In genomic region chr7:27697861-27698430, GRCh38 we compare ENCODE assay signal across 8 cellular contexts. TPM values are rescaled to one million over a fixed set of nuclear protein-coding genes. Genes with fewer than 3 reads are reported as not detected.
DNase-seq lines count a peak whose midpoint lies in the region; ATAC-seq and TF ChIP-seq lines count a peak whose summit lies in the region.

No MANE protein-coding gene starts in this region.

- no peak overlapping the region for H4K91ac ChIP-seq in H9 (ENCODE audit: insufficient read length, low read depth, low read length)

- H3K4me3 Mint-ChIP-seq in effector memory CD8-positive, alpha-beta T cell, result no peak overlapping the region
- no peak overlapping the region for H3K4me3 Mint-ChIP-seq in H9

- no peak overlapping the region for H3K27ac Mint-ChIP-seq in effector memory CD8-positive, alpha-beta T cell
- H3K27ac Mint-ChIP-seq in H9, result no peak overlapping the region

- H3K4me3 ChIP-seq in fibroblast of villous mesenchyme (ENCODE audit: low read depth, low read length), result no peak overlapping the region

- no peak overlapping the region for H3K56ac ChIP-seq in H9 (ENCODE audit: insufficient read length, low read depth, low read length)

- H3K36me3 Mint-ChIP-seq in effector memory CD8-positive, alpha-beta T cell (ENCODE audit: insufficient read depth), result no peaks in the 10 kb centered on the region
- H3K36me3 Mint-ChIP-seq in H9 (ENCODE audit: insufficient read depth in 1 of 3, low read depth in 3 of 3), result no peaks in the 10 kb centered on the region

- no peak overlapping the region for H3K18ac ChIP-seq in H9 (ENCODE audit: insufficient read length, low read depth, low read length)

- H3K14ac ChIP-seq in H9 (ENCODE audit: insufficient read depth, low read length), result no peak overlapping the region

- H3T11ph ChIP-seq in H9 (ENCODE audit: low read length), result no peak overlapping the region

- H3K23ac ChIP-seq in H9 (ENCODE audit: insufficient read length, low read depth, low read length), result no peak overlapping the region

- TF ChIP-seq CTCF in fibroblast of villous mesenchyme (IDR thresholded peaks at IDR 0.05; ENCODE audit: insufficient read depth, low read depth, low read length) (no peak), H9 (conservative IDR thresholded peaks at IDR 0.05) (no peak)

- H3K27ac ChIP-seq in H9 (ENCODE audit: insufficient read length, low read depth, low read length), result no peak overlapping the region

- DNase-seq in NOMO-1 treated with dmso at 0.1 percent for 144 hours (lab: John Stamatoyannopoulos, UW; ENCODE audit: unreplicated experiment) (peak; percentile 73), fibroblast of villous mesenchyme (ENCODE audit: low read depth) (peak; percentile 50), SHP77 treated with DMSO at 0.1 percent for 48 hours (lab: John Stamatoyannopoulos, UW) (no peak), NCI-H2171 treated with DMSO at 0.1 percent for 48 hours (lab: John Stamatoyannopoulos, UW) (no peak), H9 (no peak)
- DNase-seq in effector memory CD8-positive, alpha-beta T cell, result no peak

- no peaks in the 10 kb centered on the region for H3K9me3 Mint-ChIP-seq in effector memory CD8-positive, alpha-beta T cell
- H3K9me3 Mint-ChIP-seq in H9, result no peaks in the 10 kb centered on the region

- no peak overlapping the region for H3K9ac ChIP-seq in H9 (ENCODE audit: extremely low read depth, insufficient read length, low read length)

- H4K8ac ChIP-seq in H9 (replicated peaks; ENCODE audit: insufficient read length, low read depth, low read length), result no peak overlapping the region

- peaks cover 6 to 16% of the 10 kb centered on the region in 2 donors for H3K27me3 Mint-ChIP-seq in effector memory CD8-positive, alpha-beta T cell
- 0 out of 2 replicates have a peak, but pooled peaks cover 1% of the 10 kb centered on the region for H3K27me3 Mint-ChIP-seq in H9 (ENCODE audit: low read depth)

- no peak overlapping the region for H2BK15ac ChIP-seq in H9 (ENCODE audit: low read depth, low read length)

- no peaks in the 10 kb centered on the region for H3K79me2 ChIP-seq in H9 (ENCODE audit: insufficient read depth, low read length)

- no peaks in the 10 kb centered on the region for H3K4me1 Mint-ChIP-seq in effector memory CD8-positive, alpha-beta T cell (ENCODE audit: low read depth in 2 of 2)
- H3K4me1 Mint-ChIP-seq in H9, result no peaks in the 10 kb centered on the region; a peak in 1 of 4 replicates

- no peak overlapping the region for H3K4ac ChIP-seq in H9 (ENCODE audit: low read depth, low read length)

- ATAC-seq in GM18868 (IDR thresholded peaks at IDR 0.05; ENCODE audit: unreplicated experiment), result peak; percentile 89
- ATAC-seq in HG02642 (IDR thresholded peaks at IDR 0.05; ENCODE audit: poor library complexity, unreplicated experiment), result peak; percentile 64
- ATAC-seq in effector memory CD8-positive, alpha-beta T cell (replicated peaks), result no peak

- H3K4me2 ChIP-seq in H9 (ENCODE audit: insufficient read depth, insufficient read length, low read length), result no peak overlapping the region

- H4K5ac ChIP-seq in H9 (ENCODE audit: insufficient read length, low read depth, low read length), result no peak overlapping the region

- no peaks in the 10 kb centered on the region for H3K23me2 ChIP-seq in H9 (ENCODE audit: insufficient read length, low read depth, low read length, poor library complexity, severe bottlenecking)

- H3K27me3 ChIP-seq in H9 (ENCODE audit: insufficient read depth, low read length), result no peaks in the 10 kb centered on the region

- no CpG with 5 or more reads among the region's 3 CpGs for WGBS in H9 (ENCODE audit: extremely low coverage, insufficient read length, low lambda C conversion rate)

- no peaks in the 10 kb centered on the region for H3K79me1 ChIP-seq in H9 (ENCODE audit: insufficient read depth, low read depth, low read length, poor library complexity, severe bottlenecking)

- no peak overlapping the region for H2BK120ac ChIP-seq in H9 (ENCODE audit: low read depth, low read length, poor library complexity, severe bottlenecking)

- H2AK5ac ChIP-seq in H9 (ENCODE audit: insufficient read length, low read length), result no peak overlapping the region

- no peak overlapping the region for H2BK5ac ChIP-seq in H9 (ENCODE audit: insufficient read length, low read length)

- no peak overlapping the region for H2BK12ac ChIP-seq in H9 (ENCODE audit: insufficient read length, low read depth, low read length)

- H3K9me3 ChIP-seq in H9 (ENCODE audit: control insufficient read depth, low read depth, low read length), result no peaks in the 10 kb centered on the region

- no peak overlapping the region for H2BK20ac ChIP-seq in H9 (ENCODE audit: low read depth, low read length, poor library complexity, severe bottlenecking)

- no peaks in the 10 kb centered on the region for H3K4me1 ChIP-seq in H9 (ENCODE audit: insufficient read depth, low read length)

- no peaks in the 10 kb centered on the region for H4K20me1 ChIP-seq in H9 (ENCODE audit: control insufficient read depth, insufficient read depth, insufficient read length)

- no peak overlapping the region for H2AFZ ChIP-seq in H9 (ENCODE audit: low read length)

RNA-seq across cellular contexts. Expression of gene HIBADH, which starts 35.3 kb away (rescaled TPM):
- 36.4 and 70.0 TPM in 2 replicates for total RNA-seq in fibroblast of villous mesenchyme
- total RNA-seq in H9 (2021), result 20.8 and 23.2 TPM in 2 replicates

RNA-seq across cellular contexts. Expression of gene TAX1BP1, which starts 42.0 kb away (rescaled TPM):
- total RNA-seq in fibroblast of villous mesenchyme (70.9 and 99.7 TPM in 2 replicates), H9 (2021) (58.0 and 58.3 TPM in 2 replicates)

Comparison
In these comparisons a context has a peak if more than half of its experiments do, and no peak if none do; other contexts are left out.
1. DNase-seq: peak in NOMO-1 treated with dmso at 0.1 percent for 144 hours (single experiment) and fibroblast of villous mesenchyme (single experiment); none in SHP77 treated with DMSO at 0.1 percent for 48 hours (single experiment), effector memory CD8-positive, alpha-beta T cell (0 of 3), NCI-H2171 treated with DMSO at 0.1 percent for 48 hours (single experiment) and H9 (single experiment).